1 cellular context compared by ENCODE assay signal in genomic region chr14:28831126-28831525, GRCh38.
TF ChIP-seq lines count a peak whose summit lies in the region.

No MANE protein-coding gene starts in this region.

TF ChIP-seq in GM23338, 12 proteins besides CTCF, POLR2A, EP300 and RAD21 (continued from another document):
- no peak for TF ChIP-seq NANOG (IDR thresholded peaks at IDR 0.05; ENCODE audit: borderline replicate concordance)
